In genomic region chr5:2996248-2996647, GRCh38 we compare ENCODE assay signal across 1 cellular context.
TF ChIP-seq lines count a peak whose summit lies in the region.

No MANE protein-coding gene starts in this region.

TF ChIP-seq in H1, 55 proteins besides CTCF, POLR2A, EP300 and RAD21 (continued from another document):
- TF ChIP-seq KDM1A (IDR thresholded peaks at IDR 0.05; ENCODE audit: borderline replicate concordance, low read length) (no peak), HDAC2 (IDR thresholded peaks at IDR 0.05; ENCODE audit: borderline replicate concordance in 1 of 2, low read depth in 2 of 2, low read length in 2 of 2) (no peak), SP1 (IDR thresholded peaks at IDR 0.05; ENCODE audit: low read depth, low read length) (no peak), RXRA (IDR thresholded peaks at IDR 0.05; ENCODE audit: insufficient read depth, low read depth, low read length) (no peak), BACH1 (IDR thresholded peaks at IDR 0.05; ENCODE audit: low read length) (no peak), JUN (IDR thresholded peaks at IDR 0.05; ENCODE audit: low read depth, low read length) (no peak), ASH2L (IDR thresholded peaks at IDR 0.05; ENCODE audit: low read length) (no peak), YY1 (IDR thresholded peaks at IDR 0.05; ENCODE audit: low read depth, low read length) (no peak), BCL11A (IDR thresholded peaks at IDR 0.05; ENCODE audit: low read depth in 2 of 2, low read length in 2 of 2) (no peak), POLR2AphosphoS5 (IDR thresholded peaks at IDR 0.05; ENCODE audit: low read depth, low read length) (no peak), EGR1 (IDR thresholded peaks at IDR 0.05; ENCODE audit: borderline replicate concordance, low read depth, low read length) (no peak), CBX5 (IDR thresholded peaks at IDR 0.05; ENCODE audit: low read depth, low read length) (no peak), FOSL1 (IDR thresholded peaks at IDR 0.05; ENCODE audit: insufficient read depth, low read depth, low read length) (no peak), USF2 (IDR thresholded peaks at IDR 0.05; ENCODE audit: low read length) (no peak)
- TF ChIP-seq, protein P1, sequence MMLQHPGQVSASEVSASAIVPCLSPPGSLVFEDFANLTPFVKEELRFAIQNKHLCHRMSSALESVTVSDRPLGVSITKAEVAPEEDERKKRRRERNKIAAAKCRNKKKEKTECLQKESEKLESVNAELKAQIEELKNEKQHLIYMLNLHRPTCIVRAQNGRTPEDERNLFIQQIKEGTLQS (IDR thresholded peaks at IDR 0.05; ENCODE audit: insufficient read depth, low read depth, low read length) = no peak
TF ChIP-seq in H1: peak in this region for 0.
